Comparison of ENCODE assay signal across 26 cellular contexts in the genomic region with DNA sequence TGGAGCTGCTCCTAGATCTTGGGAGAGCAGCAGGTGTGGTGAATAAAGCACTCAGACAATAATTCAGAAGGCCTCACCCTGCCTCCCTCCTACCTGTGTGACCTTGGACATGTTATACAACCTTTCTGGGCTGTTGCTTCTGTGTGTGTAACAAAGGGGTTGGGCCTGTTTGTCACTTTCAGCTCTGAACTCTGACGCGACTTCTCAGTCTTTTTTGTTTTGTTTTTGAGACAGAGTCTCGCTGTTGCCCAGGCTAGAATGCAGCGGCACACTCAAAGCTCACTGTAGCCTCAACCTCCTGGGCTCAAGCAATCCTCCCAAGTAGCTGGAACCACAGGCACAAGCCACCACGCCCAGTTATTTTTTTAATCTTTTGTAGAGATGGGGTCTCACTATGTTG.
DNase-seq lines count a peak whose midpoint lies in the region; ATAC-seq, FAIRE-seq and TF ChIP-seq lines count a peak whose summit lies in the region.
"Had no signal": no experiment of that assay in that cellular context is flagged by ENCODE, and none has a peak within 500 bp of the region (broad histone marks: within the 10 kb centered on the region; RNA-seq: fewer than 3 reads in every experiment).

No MANE protein-coding gene starts in this region.

- H2AK5ac ChIP-seq in H1 (ENCODE audit: low read depth, low read length), result no peak overlapping the region

- no peak overlapping the region for H4K5ac ChIP-seq in H1 (ENCODE audit: insufficient read length, low read depth, low read length)

- ATAC-seq in PC-3, result no peak
- peak; percentile 17 to 50 (median 34) for ATAC-seq in right lobe of liver
- no peak for ATAC-seq in activated CD8-positive, alpha-beta T cell treated with anti-CD3 and anti-CD28 coated beads, Interleukin-2, amount 10 ng/mL, durations not matched to agents 7 days and 5 days
- ATAC-seq in SK-N-SH treated with all-trans-retinoic acid at 6 μM for 48 hours, result no peak
- ATAC-seq: gastroesophageal sphincter, natural killer cell, T-cell had no signal

- no peaks in the 10 kb centered on the region for H3K9me2 ChIP-seq in PC-3 (replicated peaks; ENCODE audit: low read length)

- no peak overlapping the region for H3K4me3 Mint-ChIP-seq in activated CD8-positive, alpha-beta T cell treated with anti-CD3 and anti-CD28 coated beads, Interleukin-2, amount 10 ng/mL, durations not matched to agents 7 days and 5 days
- H3K4me3 Mint-ChIP-seq: activated naive CD4-positive, alpha-beta T cell treated with anti-CD3 and anti-CD28 coated beads for 36 hours; CD14-positive monocyte; memory B cell; natural killer cell; T-cell had no signal

- H4K20me1 ChIP-seq in PC-3 (ENCODE audit: low read length) (no peaks in the 10 kb centered on the region), H1 (replicated peaks in 1 of 2; ENCODE audit: control insufficient read depth in 1 of 2, insufficient read depth in 2 of 2, low read length in 2 of 2) (no peaks in the 10 kb centered on the region)

- H3K14ac ChIP-seq in H1 (ENCODE audit: insufficient read length), result no peak overlapping the region

- no peak overlapping the region for H2BK120ac ChIP-seq in H1 (replicated peaks; ENCODE audit: low read depth, low read length)

- H3K4me1 Mint-ChIP-seq in activated CD8-positive, alpha-beta T cell treated with anti-CD3 and anti-CD28 coated beads, Interleukin-2, amount 10 ng/mL, durations not matched to agents 7 days and 5 days (ENCODE audit: low read depth), result peaks cover 4% of the 10 kb centered on the region

- intact Hi-C loops in PC-3 (cut with micrococcal nuclease) (no loop called here), right lobe of liver (cut with DNase I) (no loop called here)

- H3K18ac ChIP-seq in H1 (ENCODE audit: extremely low read depth, low read length), result no peak overlapping the region

- H3K36me3 Mint-ChIP-seq in activated CD8-positive, alpha-beta T cell treated with anti-CD3 and anti-CD28 coated beads, Interleukin-2, amount 10 ng/mL, durations not matched to agents 7 days and 5 days (ENCODE audit: low read depth), result no peaks in the 10 kb centered on the region
- H3K36me3 Mint-ChIP-seq: natural killer cell had no signal

- H3K23ac ChIP-seq in H1 (ENCODE audit: insufficient read length), result no peak overlapping the region

- POLR2A ChIA-PET in PC-3 (lab: Charles Lee; ENCODE audit: unreplicated experiment), result interaction anchor here (0.7 kb wide), 1 partner anchor 270 kb away, joined by 3 read pairs; no protein-coding TSS in a partner anchor
- POLR2A ChIA-PET in H1 (lab: Charles Lee; ENCODE audit: partially characterized antibody), result interaction anchor here (0.6 to 2.0 kb wide), 3 partner anchors 10 to 24 kb away, joined by 3 to 7 read pairs (median 4); no protein-coding TSS in a partner anchor
- POLR2A ChIA-PET in activated CD8-positive, alpha-beta T cell treated with anti-CD3 and anti-CD28 coated beads, Interleukin-2, amount 10 ng/mL, durations not matched to agents 7 days and 5 days (lab: Charles Lee), result no interaction called here

- no peaks in the 10 kb centered on the region for H3K27me3 Mint-ChIP-seq in activated CD8-positive, alpha-beta T cell treated with anti-CD3 and anti-CD28 coated beads, Interleukin-2, amount 10 ng/mL, durations not matched to agents 7 days and 5 days (ENCODE audit: low read depth)
- H3K27me3 Mint-ChIP-seq: memory B cell, T-cell had no signal

- H3K4me1 ChIP-seq in PC-3 (ENCODE audit: insufficient read depth, low read length), result peaks cover 24% of the 10 kb centered on the region
- H3K4me1 ChIP-seq in H1 (replicated peaks in 1 of 4; ENCODE audit: control insufficient read depth in 3 of 4, insufficient read depth in 4 of 4, low read length in 3 of 4), result peaks cover 2 to 9% (median 5%) of the 10 kb centered on the region in 4 experiments; a peak in 6 of 7 replicates
- H3K4me1 ChIP-seq in right lobe of liver, result peaks cover 0 to 57% (median 13%) of the 10 kb centered on the region in 4 donors
- peaks cover 2 to 9% of the 10 kb centered on the region in 2 donors for H3K4me1 ChIP-seq in small intestine (ENCODE audit: control insufficient read depth in 2 of 2, insufficient read depth in 1 of 2, low read depth in 1 of 2, low read length in 1 of 2)
- H3K4me1 ChIP-seq: prostate gland had no signal

- H3K9me3 Mint-ChIP-seq in activated CD8-positive, alpha-beta T cell treated with anti-CD3 and anti-CD28 coated beads, Interleukin-2, amount 10 ng/mL, durations not matched to agents 7 days and 5 days (ENCODE audit: insufficient read depth), result no peaks in the 10 kb centered on the region
- H3K9me3 Mint-ChIP-seq: activated naive CD4-positive, alpha-beta T cell treated with anti-CD3 and anti-CD28 coated beads for 36 hours; CD14-positive monocyte; memory B cell; natural killer cell; T-cell had no signal

- H3K56ac ChIP-seq in H1 (replicated peaks; ENCODE audit: insufficient read length, low read depth, low read length), result no peak overlapping the region

- no peak overlapping the region for H3K9ac ChIP-seq in PC-3 (ENCODE audit: low read length)
- no peak overlapping the region for H3K9ac ChIP-seq in H1 (replicated peaks in 1 of 4; ENCODE audit: extremely low read depth in 1 of 4, low read depth in 3 of 4, low read length in 3 of 4)

- H3K4me2 ChIP-seq in PC-3 (ENCODE audit: low read length) (peak overlapping the region; percentile 27; the same call in 1 of the 2 replicates), H1 (ENCODE audit: insufficient read depth in 1 of 2, low read depth in 2 of 2, low read length in 2 of 2) (no peak overlapping the region)

- TF ChIP-seq EP300 in H1 (IDR thresholded peaks at IDR 0.05; ENCODE audit: borderline replicate concordance in 1 of 2, low read depth in 2 of 2, low read length in 2 of 2), result no peak

- TF ChIP-seq CTCF in PC-3 (conservative IDR thresholded peaks at IDR 0.05; ENCODE audit: low read depth, low read length) (no peak), H1 (IDR thresholded peaks at IDR 0.05; ENCODE audit: control extremely low read depth in 1 of 3, insufficient read depth in 1 of 3, low read depth in 1 of 3, low read length in 3 of 3) (no peak), right lobe of liver (IDR thresholded peaks at IDR 0.05) (no peak), coronary artery (IDR thresholded peaks at IDR 0.05) (no peak)

- H2AFZ ChIP-seq in PC-3 (ENCODE audit: low read length) (no peak overlapping the region), H1 (ENCODE audit: low read length) (no peak overlapping the region)

- H4K91ac ChIP-seq in H1 (replicated peaks; ENCODE audit: insufficient read length, low read length), result no peak overlapping the region

- CTCF ChIA-PET in PC-3 (lab: Charles Lee) (no interaction called here), H1 (lab: Charles Lee; ENCODE audit: partially characterized antibody) (interaction anchor here (0.8 to 1.6 kb wide), 4 partner anchors 9 to 89 kb away, joined by 3 to 5 read pairs (median 4); partner anchors contain the start of gene DNMBP)
- CTCF ChIA-PET in activated CD8-positive, alpha-beta T cell treated with anti-CD3 and anti-CD28 coated beads, Interleukin-2, amount 10 ng/mL, durations not matched to agents 7 days and 5 days (lab: Charles Lee), result no interaction called here

- H3K79me1 ChIP-seq in H1 (ENCODE audit: low read depth, low read length), result no peaks in the 10 kb centered on the region

- TF ChIP-seq POLR2A in H1 (IDR thresholded peaks at IDR 0.05; ENCODE audit: control extremely low read depth in 1 of 2, low read depth in 2 of 2, low read length in 2 of 2) (no peak), right lobe of liver (IDR thresholded peaks at IDR 0.05) (no peak)

- no peak for TF ChIP-seq RAD21 in H1 (IDR thresholded peaks at IDR 0.05 in 1 of 2, conservative IDR thresholded peaks at IDR 0.05 in 1 of 2; ENCODE audit: low read depth in 2 of 2, low read length in 2 of 2)

- H3K9me3 ChIP-seq in PC-3 (ENCODE audit: low read length) (no peaks in the 10 kb centered on the region), H1 (ENCODE audit: insufficient read depth in 2 of 2, low read depth in 1 of 2, low read length in 1 of 2) (no peaks in the 10 kb centered on the region), right lobe of liver (no peaks in the 10 kb centered on the region), small intestine (ENCODE audit: control insufficient read depth, low read depth) (no peaks in the 10 kb centered on the region)
- H3K9me3 ChIP-seq: gastroesophageal sphincter, prostate gland had no signal

- H3K36me3 ChIP-seq in PC-3 (ENCODE audit: low read depth, low read length) (no peaks in the 10 kb centered on the region), H1 (ENCODE audit: control insufficient read depth in 2 of 4, insufficient read depth in 4 of 4, low read length in 3 of 4) (no peaks in the 10 kb centered on the region), right lobe of liver (no peaks in the 10 kb centered on the region), small intestine (ENCODE audit: control insufficient read depth in 2 of 2, insufficient read depth in 2 of 2, low read length in 2 of 2) (no peaks in the 10 kb centered on the region)
- H3K36me3 ChIP-seq: prostate gland had no signal

- BruUV-seq in PC-3 (replicated peaks; lab: Mats Ljungman, UMichigan), result no TSS peak

- H2BK12ac ChIP-seq in H1 (ENCODE audit: low read depth, low read length), result peak overlapping the region; percentile 87; the same call in 1 of the 2 replicates

- H4K8ac ChIP-seq in H1 (ENCODE audit: extremely low read depth, insufficient read depth, low read length), result no peak overlapping the region

- H2BK5ac ChIP-seq in H1 (ENCODE audit: low read depth, low read length), result no peak overlapping the region

- H3K23me2 ChIP-seq in H1 (ENCODE audit: low read depth, low read length), result peaks cover 3% of the 10 kb centered on the region; the same call in 1 of the 2 replicates

- H3F3A ChIP-seq in PC-3 (ENCODE audit: low read length, unreplicated experiment), result peaks cover 3% of the 10 kb centered on the region

- H3K4me3 ChIP-seq in PC-3 (ENCODE audit: low read length), result no peak overlapping the region
- no peak overlapping the region for H3K4me3 ChIP-seq in H1 (ENCODE audit: extremely low read depth in 1 of 4, insufficient read depth in 2 of 4, low read depth in 3 of 4, low read length in 4 of 4)
- H3K4me3 ChIP-seq in right lobe of liver, result no peak overlapping the region
- H3K4me3 ChIP-seq in small intestine (ENCODE audit: low read depth in 1 of 2, low read length in 2 of 2), result no peak overlapping the region
- H3K4me3 ChIP-seq in coronary artery, result no peak overlapping the region
- H3K4me3 ChIP-seq: gastroesophageal sphincter, prostate gland had no signal

- no peak overlapping the region for H3K27ac Mint-ChIP-seq in activated CD8-positive, alpha-beta T cell treated with anti-CD3 and anti-CD28 coated beads, Interleukin-2, amount 10 ng/mL, durations not matched to agents 7 days and 5 days
- H3K27ac Mint-ChIP-seq: activated naive CD4-positive, alpha-beta T cell treated with anti-CD3 and anti-CD28 coated beads for 36 hours; memory B cell; natural killer cell; T-cell had no signal

- H3K27me3 ChIP-seq in PC-3 (ENCODE audit: low read length) (no peaks in the 10 kb centered on the region), H1 (replicated peaks in 1 of 4; ENCODE audit: control insufficient read depth in 3 of 4, extremely low read depth in 1 of 4, insufficient read depth in 3 of 4, low read length in 3 of 4) (no peaks in the 10 kb centered on the region), right lobe of liver (no peaks in the 10 kb centered on the region), small intestine (ENCODE audit: control insufficient read depth in 2 of 2, insufficient read depth in 2 of 2, low read length in 2 of 2) (no peaks in the 10 kb centered on the region)
- H3K27me3 ChIP-seq: gastroesophageal sphincter had no signal

- 0 out of 2 replicates have a peak overlapping the region, but pooled peaks have one; percentile 2 for H2BK15ac ChIP-seq in H1 (ENCODE audit: low read length)

- FAIRE-seq in H1 (lab: Jason Lieb, UNC) (no peak), small intestine (lab: Jason Lieb, UNC) (no peak)
- FAIRE-seq: D721Med had no signal

- H3K27ac ChIP-seq in PC-3 (ENCODE audit: low read length) (peak overlapping the region; percentile 63), H1 (ENCODE audit: low read depth, low read length) (no peak overlapping the region), right lobe of liver (peak overlapping the region in 2 of 3 donors; percentile 20 to 41), small intestine (ENCODE audit: low read depth in 1 of 2, low read length in 1 of 2) (peak overlapping the region; percentile 52 to 94), coronary artery (no peak overlapping the region)
- H3K27ac ChIP-seq: gastroesophageal sphincter, prostate gland had no signal

- H2BK20ac ChIP-seq in H1 (ENCODE audit: low read length), result no peak overlapping the region

- H3K79me2 ChIP-seq in PC-3 (ENCODE audit: low read length) (peaks cover 8% of the 10 kb centered on the region; the same call in 1 of the 2 replicates), H1 (ENCODE audit: control insufficient read depth in 1 of 2, insufficient read depth in 2 of 2, low read length in 2 of 2) (peaks cover 0 to 5% of the 10 kb centered on the region in 2 experiments; a peak in 2 of 4 replicates)

- no peak overlapping the region for H3K4ac ChIP-seq in H1 (replicated peaks; ENCODE audit: insufficient read length, low read depth, low read length)

- WGBS in H1 (ENCODE audit: extremely low coverage in 1 of 2, insufficient coverage in 1 of 2, insufficient read length in 1 of 2, insufficient replicate concordance in 2 of 2, low coverage in 1 of 2, low lambda C conversion rate in 2 of 2, missing lambda C conversion rate in 1 of 2), 2 experiments, result 96% methylated on average over 5 of the region's 5 CpGs; no CpG with 5 or more reads in 1 of the 2 experiments
- 52% methylated on average over 4 of the region's 5 CpGs for WGBS in right lobe of liver (ENCODE audit: insufficient coverage, low coverage, low lambda C conversion rate, missing lambda C conversion rate)
- 41 to 70% (median 48%) methylated on average over 5 of the region's 5 CpGs for WGBS in small intestine, 3 donors

- DNase-seq in PC-3 (no peak), H1 (ENCODE audit: low read depth in 1 of 2, low spot score in 2 of 2) (no peak), right lobe of liver (no peak), small intestine (peak; percentile 87), coronary artery (ENCODE audit: low spot score) (no peak), NCI-H146 (lab: John Stamatoyannopoulos, UW) (no peak)
- no peak for DNase-seq in activated CD8-positive, alpha-beta T cell treated with anti-CD3 and anti-CD28 coated beads, Interleukin-2, amount 10 ng/mL, durations not matched to agents 7 days and 5 days
- DNase-seq: activated CD4-positive, CD25-positive, alpha-beta regulatory T cell treated with anti-CD3 and anti-CD28 coated beads, Interleukin-2, amount 50 U/mL, for 72 hours; activated naive CD4-positive, alpha-beta T cell treated with anti-CD3 and anti-CD28 coated beads for 36 hours; activated T-cell treated with anti-CD3 and anti-CD28 coated beads, Interleukin-2, amount 50 U/mL, for 48 hours; anterior cingulate cortex; central memory CD4-positive, alpha-beta T cell; erythroblast; H7; islet precursor cell; natural killer cell; NCI-H1694 treated with DMSO at 0.1 percent for 48 hours; NCI-H748 treated with DMSO at 0.1 percent for 48 hours; Right ventricle myocardium superior; T-cell had no signal

Comparison
In these comparisons a context has a peak if more than half of its experiments do, and no peak if none do; other contexts are left out.
1. ATAC-seq: peak in right lobe of liver (4 of 4); none in PC-3 (single experiment), activated CD8-positive, alpha-beta T cell treated with anti-CD3 and anti-CD28 coated beads, Interleukin-2, amount 10 ng/mL, durations not matched to agents 7 days and 5 days (single experiment) and SK-N-SH treated with all-trans-retinoic acid at 6 μM for 48 hours (single experiment).
2. H3K27ac ChIP-seq: peak in PC-3 (single experiment), right lobe of liver (2 of 3) and small intestine (2 of 2); none in H1 (single experiment) and coronary artery (0 of 2).